ENCODE assay signal across 17 cellular contexts in genomic region chr5:87233122-87233521, GRCh38.
"Had no signal": no experiment of that assay in that cellular context is flagged by ENCODE, and none has a peak within 500 bp of the region (broad histone marks: within the 10 kb centered on the region; RNA-seq: fewer than 3 reads in every experiment).

No MANE protein-coding gene starts in this region.

- H3K27ac ChIP-seq: heart left ventricle, neutrophil, right atrium auricular region, sigmoid colon, stomach had no signal

- DNase-seq: heart left ventricle; hippocampal formation; left colon; left ventricle myocardium superior; mucosa of descending colon; naive thymus-derived CD8-positive, alpha-beta T cell; sigmoid colon; stimulated activated CD4-positive, alpha-beta T cell treated with anti-CD3 and anti-CD28 coated beads, Interleukin-4, amount 100 ng/mL, for 1 hour; stimulated activated CD8-positive, alpha-beta memory T cell treated with anti-CD3 and anti-CD28 coated beads, Interleukin-4, amount 100 ng/mL, for 48 hours; stomach; trophoblast cell had no signal

- H3K27ac Mint-ChIP-seq: dendritic cell treated with granulocyte-macrophage colony-stimulating factor and Interleukin-4, amounts not matched to agents 40 ng/mL and 50 ng/mL, for 4 days; naive thymus-derived CD8-positive, alpha-beta T cell; stimulated activated effector memory CD8-positive, alpha-beta T cell treated with anti-CD3 and anti-CD28 coated beads, Interleukin-12 subunit alpha, Interleukin-12 subunit beta, amount 100 ng/mL, for 72 hours had no signal

- H3K4me1 ChIP-seq: heart left ventricle, right atrium auricular region, sigmoid colon, stomach had no signal

- H3K27me3 ChIP-seq: heart left ventricle, neutrophil, right atrium auricular region, sigmoid colon, stomach had no signal

- FAIRE-seq: frontal cortex had no signal

- H3K9me3 Mint-ChIP-seq: dendritic cell treated with granulocyte-macrophage colony-stimulating factor and Interleukin-4, amounts not matched to agents 40 ng/mL and 50 ng/mL, for 4 days; naive thymus-derived CD8-positive, alpha-beta T cell; stimulated activated effector memory CD8-positive, alpha-beta T cell treated with anti-CD3 and anti-CD28 coated beads, Interleukin-12 subunit alpha, Interleukin-12 subunit beta, amount 100 ng/mL, for 72 hours had no signal

- ATAC-seq: heart left ventricle; left colon; left ventricle myocardium superior; mucosa of descending colon; naive thymus-derived CD8-positive, alpha-beta T cell; stimulated activated effector memory CD8-positive, alpha-beta T cell treated with anti-CD3 and anti-CD28 coated beads, Interleukin-12 subunit alpha, Interleukin-12 subunit beta, amount 100 ng/mL, for 72 hours had no signal

- H3K4me1 Mint-ChIP-seq: stimulated activated effector memory CD8-positive, alpha-beta T cell treated with anti-CD3 and anti-CD28 coated beads, Interleukin-12 subunit alpha, Interleukin-12 subunit beta, amount 100 ng/mL, for 72 hours had no signal

- H3K36me3 Mint-ChIP-seq: naive thymus-derived CD8-positive, alpha-beta T cell; stimulated activated effector memory CD8-positive, alpha-beta T cell treated with anti-CD3 and anti-CD28 coated beads, Interleukin-12 subunit alpha, Interleukin-12 subunit beta, amount 100 ng/mL, for 72 hours had no signal

- H3K4me3 Mint-ChIP-seq: dendritic cell treated with granulocyte-macrophage colony-stimulating factor and Interleukin-4, amounts not matched to agents 40 ng/mL and 50 ng/mL, for 4 days; naive thymus-derived CD8-positive, alpha-beta T cell; stimulated activated effector memory CD8-positive, alpha-beta T cell treated with anti-CD3 and anti-CD28 coated beads, Interleukin-12 subunit alpha, Interleukin-12 subunit beta, amount 100 ng/mL, for 72 hours had no signal

- H3K4me3 ChIP-seq: heart left ventricle, lung, mucosa of descending colon, right atrium auricular region, sigmoid colon, stomach had no signal

- H3K36me3 ChIP-seq: heart left ventricle, neutrophil, right atrium auricular region, sigmoid colon, stomach had no signal

- H3K9me3 ChIP-seq: heart left ventricle, mucosa of descending colon, neutrophil, right atrium auricular region, sigmoid colon, stomach had no signal

- H3K27me3 Mint-ChIP-seq: dendritic cell treated with granulocyte-macrophage colony-stimulating factor and Interleukin-4, amounts not matched to agents 40 ng/mL and 50 ng/mL, for 4 days had no signal
